9 cellular contexts compared by ENCODE assay signal in the genomic region with DNA sequence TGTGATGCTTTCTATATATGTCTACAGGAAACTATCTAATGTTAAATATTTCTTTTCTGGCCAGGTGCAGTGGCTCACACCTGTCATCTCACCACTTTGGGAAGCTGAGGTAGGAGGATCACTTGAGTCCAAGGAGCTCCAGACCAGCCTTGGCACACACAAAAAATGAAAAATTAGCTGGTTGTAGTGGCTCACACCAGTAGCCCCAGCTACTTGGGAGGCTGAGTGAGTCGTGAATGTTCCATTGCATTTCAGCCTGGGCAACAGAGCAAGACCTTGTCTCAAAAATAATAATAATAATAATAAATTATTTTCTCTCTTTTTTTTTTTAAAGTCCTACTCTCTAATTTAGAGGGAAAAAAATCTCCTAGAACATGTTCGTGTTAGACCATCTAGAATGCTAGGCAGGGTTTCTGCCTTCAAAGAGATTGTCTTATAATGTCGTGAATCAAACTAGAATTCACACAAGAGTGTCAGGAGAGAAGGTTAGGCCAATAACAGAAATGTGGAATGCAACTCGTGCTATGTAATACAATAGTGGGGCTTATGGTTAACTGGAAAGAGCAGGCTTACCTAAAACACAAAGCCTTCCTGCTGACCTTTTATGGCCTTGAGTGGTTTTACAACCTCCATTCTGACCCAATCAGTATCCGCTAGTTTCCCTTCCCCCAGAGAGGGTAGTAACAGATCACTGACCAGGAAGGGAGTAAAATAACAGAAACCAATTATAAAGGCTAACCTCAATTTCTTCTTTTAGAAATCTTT. TPM values are rescaled to one million over a fixed set of nuclear protein-coding genes. Genes with fewer than 3 reads are reported as not detected.
DNase-seq lines count a peak whose midpoint lies in the region; ATAC-seq and TF ChIP-seq lines count a peak whose summit lies in the region.
"Had no signal": no experiment of that assay in that cellular context is flagged by ENCODE, and none has a peak within 500 bp of the region (broad histone marks: within the 10 kb centered on the region; RNA-seq: fewer than 3 reads in every experiment).

No MANE protein-coding gene starts in this region.

- no peak for TF ChIP-seq CTCF in IMR-90 (conservative IDR thresholded peaks at IDR 0.05; ENCODE audit: low read depth, low read length)
- no peak for TF ChIP-seq CTCF in adrenal gland (IDR thresholded peaks at IDR 0.05)
- no peak for TF ChIP-seq CTCF in kidney epithelial cell (IDR thresholded peaks at IDR 0.05; ENCODE audit: insufficient read depth, low read length, poor library complexity, severe bottlenecking)
- no peak for TF ChIP-seq CTCF in thyroid gland (IDR thresholded peaks at IDR 0.05)

- H3K4ac ChIP-seq in IMR-90 (ENCODE audit: low read depth, low read length) = peak overlapping the region; percentile 81

- no TSS peak for BruUV-seq in IMR-90 (replicated peaks; lab: Mats Ljungman, UMichigan)

- peak overlapping the region; percentile 71 for H3K9ac ChIP-seq in IMR-90 (ENCODE audit: low read depth, low read length)

- peak overlapping the region; percentile 81 for H3K14ac ChIP-seq in IMR-90 (replicated peaks; ENCODE audit: low read depth, low read length)

- H2AK9ac ChIP-seq in IMR-90 (replicated peaks; ENCODE audit: low read depth, low read length, poor library complexity) = peak overlapping the region; percentile 29

- H3K9me1 ChIP-seq in IMR-90 (ENCODE audit: insufficient read depth, low read length) = peaks cover 14% of the 10 kb centered on the region

- peak overlapping the region; percentile 77 for H2BK120ac ChIP-seq in IMR-90 (ENCODE audit: low read depth, low read length)

- H3K36me3 ChIP-seq in IMR-90 (ENCODE audit: control insufficient read depth, insufficient read depth, low read length) (peaks cover 15% of the 10 kb centered on the region), adrenal gland (replicated peaks in 1 of 2) (no peaks in the 10 kb centered on the region), kidney epithelial cell (ENCODE audit: control insufficient read depth, insufficient read depth, low read length) (no peaks in the 10 kb centered on the region), thyroid gland (no peaks in the 10 kb centered on the region)

- H3K18ac ChIP-seq in IMR-90 (ENCODE audit: low read depth, low read length) = peak overlapping the region; percentile 94

- TF ChIP-seq RAD21 in IMR-90 (IDR thresholded peaks at IDR 0.05; ENCODE audit: low read length) = no peak

- peaks cover 3% of the 10 kb centered on the region; the same call in 1 of the 2 replicates for H4K20me1 ChIP-seq in IMR-90 (ENCODE audit: insufficient read depth, low read length)

- H3K79me1 ChIP-seq in IMR-90 (ENCODE audit: low read depth in 1 of 2, low read length in 2 of 2) = peaks cover 41 to 64% of the 10 kb centered on the region in 2 experiments

- H4K8ac ChIP-seq in IMR-90 (ENCODE audit: low read depth in 2 of 2, low read length in 2 of 2) = peak overlapping the region; percentile 61 to 96

- no peaks in the 10 kb centered on the region for H3K9me3 ChIP-seq in IMR-90 (ENCODE audit: control insufficient read depth, insufficient read depth, low read length)
- H3K9me3 ChIP-seq in adrenal gland (replicated peaks in 1 of 3) = no peaks in the 10 kb centered on the region
- H3K9me3 ChIP-seq in thyroid gland = no peaks in the 10 kb centered on the region

- H2AK5ac ChIP-seq in IMR-90 (ENCODE audit: low read depth, low read length) = peak overlapping the region; percentile 72

- no peak for ATAC-seq in IMR-90 (ENCODE audit: low read depth)

- H2AFZ ChIP-seq in IMR-90 (replicated peaks; ENCODE audit: low read length, poor library complexity) = no peak overlapping the region

- H4K91ac ChIP-seq in IMR-90 (ENCODE audit: insufficient read depth, low read depth, low read length) = peak overlapping the region; percentile 86

- peak overlapping the region; percentile 99 for H2BK5ac ChIP-seq in IMR-90 (ENCODE audit: low read depth, low read length, poor library complexity, severe bottlenecking)

- intact Hi-C loops in IMR-90 (cut with micrococcal nuclease) (loop anchor here (2.0 kb wide), 2 partner anchors 23 to 59 kb away; no protein-coding TSS in a partner anchor), adrenal gland (cut with DNase I) (loop anchor here in 1 of 2 donors (10.0 kb wide), 1 partner anchor 51 kb away; no protein-coding TSS in a partner anchor), thyroid gland (cut with DNase I) (no loop called here)

- peak overlapping the region; percentile 85 for H3K23ac ChIP-seq in IMR-90 (ENCODE audit: low read depth, low read length)

- peak overlapping the region; percentile 78 for H3K56ac ChIP-seq in IMR-90 (ENCODE audit: extremely low read depth, insufficient read depth, low read length)

- H4K5ac ChIP-seq in IMR-90 (ENCODE audit: low read depth, low read length) = peak overlapping the region; percentile 87

- H3K4me3 ChIP-seq in IMR-90 (ENCODE audit: insufficient read depth, low read depth, low read length) = no peak overlapping the region
- H3K4me3 ChIP-seq in adrenal gland = no peak overlapping the region
- no peak overlapping the region for H3K4me3 ChIP-seq in kidney epithelial cell (ENCODE audit: low read depth, low read length)
- H3K4me3 ChIP-seq in thyroid gland (replicated peaks in 1 of 3) = no peak overlapping the region

- peak overlapping the region; percentile 73 for H2BK15ac ChIP-seq in IMR-90 (ENCODE audit: low read depth, low read length)

- H3K4me2 ChIP-seq in IMR-90 (ENCODE audit: low read depth, low read length) = peak overlapping the region; percentile 11

- H3K27me3 ChIP-seq in IMR-90 (ENCODE audit: control insufficient read depth, insufficient read depth, low read length) = no peaks in the 10 kb centered on the region
- no peaks in the 10 kb centered on the region for H3K27me3 ChIP-seq in adrenal gland
- no peaks in the 10 kb centered on the region for H3K27me3 ChIP-seq in kidney epithelial cell (ENCODE audit: control insufficient read depth, insufficient read depth, low read length)
- H3K27me3 ChIP-seq in thyroid gland = no peaks in the 10 kb centered on the region

- in situ Hi-C loops in IMR-90 (cut with MboI; ENCODE audit: low sequenced_read_pairs) = no loop called here

- DNase-seq in IMR-90 = peak; percentile 43
- DNase-seq in adrenal gland = no peak
- DNase-seq in kidney epithelial cell (ENCODE audit: low read depth) = peak; percentile 92
- DNase-seq in thyroid gland = peak in 1 of 2 donors; percentile 30
- no peak for DNase-seq in central memory CD4-positive, alpha-beta T cell
- no peak for DNase-seq in OCI-M2 (lab: John Stamatoyannopoulos, UW; ENCODE audit: unreplicated experiment)
- no peak for DNase-seq in COLO668 (lab: John Stamatoyannopoulos, UW; ENCODE audit: unreplicated experiment)
- no peak for DNase-seq in HPDE6-E6E7 (ENCODE audit: extremely low spot score)
- DNase-seq: activated naive CD8-positive, alpha-beta T cell treated with anti-CD3 and anti-CD28 coated beads, Interleukin-2, amount 10 ng/mL, durations not matched to agents 7 days and 5 days had no signal

- H3K27ac ChIP-seq in IMR-90 (ENCODE audit: insufficient read depth, low read length) (peak overlapping the region; percentile 94), adrenal gland (peak overlapping the region; percentile 89 to 99 (median 91)), thyroid gland (peak overlapping the region; percentile 99 to 100 (median 100))

- CTCF ChIA-PET in IMR-90 (lab: Yijun Ruan, JAX) = interaction anchor here (3.0 kb wide), 1 partner anchor 47 kb away, joined by 11 read pairs; a partner anchor contains a TSS

- 60% methylated on average over 1 of the region's 5 CpGs; no CpG with 5 or more reads in 1 of the 2 experiments for WGBS in IMR-90 (ENCODE audit: extremely low coverage in 2 of 2, insufficient read length in 1 of 2), 2 experiments
- WGBS in adrenal gland, 4 donors = 63 to 72% (median 65%) methylated on average over 5 of the region's 5 CpGs
- WGBS in thyroid gland, 2 donors = 42 to 44% methylated on average over 5 of the region's 5 CpGs

- peak overlapping the region; percentile 72 for H2BK20ac ChIP-seq in IMR-90 (ENCODE audit: low read depth, low read length)

- POLR2A ChIA-PET in IMR-90 (lab: Charles Lee; ENCODE audit: unreplicated experiment) = no interaction called here

- TF ChIP-seq POLR2A in IMR-90 (IDR thresholded peaks at IDR 0.05; ENCODE audit: low read depth, low read length) (no peak; the same call in 1 of the 2 replicates), adrenal gland (IDR thresholded peaks at IDR 0.05) (no peak), thyroid gland (IDR thresholded peaks at IDR 0.05) (peak in 1 of 2 donors; percentile 58)

- dilution Hi-C loops in IMR-90 (cut with HindIII; ENCODE audit: low sequenced_read_pairs, unreplicated experiment) = no loop called here

- peaks cover 36% of the 10 kb centered on the region for H3K4me1 ChIP-seq in IMR-90 (ENCODE audit: control insufficient read depth, insufficient read depth, low read length)
- peaks cover 22 to 50% of the 10 kb centered on the region in 2 donors for H3K4me1 ChIP-seq in adrenal gland (replicated peaks in 1 of 2)
- peaks cover 55 to 71% of the 10 kb centered on the region in 2 donors for H3K4me1 ChIP-seq in thyroid gland

TF ChIP-seq in IMR-90, 13 proteins besides CTCF, POLR2A, EP300 and RAD21:
- TF ChIP-seq RCOR1 (IDR thresholded peaks at IDR 0.05; ENCODE audit: insufficient replicate concordance, low read length) (no peak), RFX5 (IDR thresholded peaks at IDR 0.05; ENCODE audit: low read depth, low read length) (no peak), CHD1 (IDR thresholded peaks at IDR 0.05; ENCODE audit: low read depth, low read length) (no peak), MAZ (IDR thresholded peaks at IDR 0.05; ENCODE audit: borderline replicate concordance, low read depth, low read length) (no peak), MAFK (IDR thresholded peaks at IDR 0.05; ENCODE audit: low read depth, low read length) (no peak)
TF ChIP-seq in IMR-90: peak in this region for 0.

RNA-seq across cellular contexts. Expression of a gene that starts 46.3 kb away (rescaled TPM):
- total RNA-seq in IMR-90 (2012; rRNA removed) = 281 and 332 TPM in 2 replicates
- 197 and 221 TPM in 2 replicates for polyA plus RNA-seq in IMR-90 (2012; rRNA removed)
- polyA plus RNA-seq in IMR-90 (2012; cell fraction: cytosol; rRNA removed) = 72.0 and 103 TPM in 2 replicates
- polyA plus RNA-seq in IMR-90 (2012; cell fraction: nucleus; rRNA removed; ENCODE audit: low replicate concordance) = 86.1 and 277 TPM in 2 replicates
- 100 to 1,000 TPM in 1 of 8 donors, 10 to 100 TPM in 7; 36.7 to 119 (median 55.2) TPM for total RNA-seq in adrenal gland
- polyA plus RNA-seq in adrenal gland = 10 to 100 TPM in 2 of 3 donors, 1 to 10 TPM in 1; 9.0 to 22.9 (median 10.8) TPM
- total RNA-seq in kidney epithelial cell = 141 and 142 TPM in 2 replicates
- total RNA-seq in thyroid gland = 100 to 1,000 TPM in 2 of 4 donors, 10 to 100 TPM in 2; 72.3 to 210 (median 118) TPM

Comparison
In these comparisons a context has a peak if more than half of its experiments do, and no peak if none do; other contexts are left out.
1. DNase-seq: peak in IMR-90 (single experiment) and kidney epithelial cell (single experiment); none in adrenal gland (0 of 7), central memory CD4-positive, alpha-beta T cell (single experiment), OCI-M2 (single experiment), COLO668 (single experiment) and HPDE6-E6E7 (single experiment).
2. Peak in every context shown above with its lines, with median percentiles within 50 percentile points of each other: H3K27ac ChIP-seq.